Comparison of ENCODE assay signal across 2 cellular contexts in genomic region chr12:121536058-121536928, GRCh38.
TF ChIP-seq lines count a peak whose summit lies in the region.

No MANE protein-coding gene starts in this region.

TF ChIP-seq in HEK293, 187 proteins besides CTCF, POLR2A, EP300 and RAD21 (continued from another document and continues in another):
- TF ChIP-seq ZNF704 (tag by site-specific recombination; IDR thresholded peaks at IDR 0.05) (no peak), ZNF664 (tag by site-specific recombination; IDR thresholded peaks at IDR 0.05) (no peak), ZBTB6 (tag by site-specific recombination; IDR thresholded peaks at IDR 0.05) (no peak), PRDM1 (tag by site-specific recombination; IDR thresholded peaks at IDR 0.05) (no peak), ZNF513 (tag by site-specific recombination; IDR thresholded peaks at IDR 0.05) (no peak), GLI4 (tag by site-specific recombination; IDR thresholded peaks at IDR 0.05) (no peak), FEZF1 (tag by site-specific recombination; IDR thresholded peaks at IDR 0.05) (no peak), ZSCAN16 (tag by site-specific recombination; IDR thresholded peaks at IDR 0.05) (no peak), SP7 (tag by site-specific recombination; IDR thresholded peaks at IDR 0.05) (peak; percentile 42; the same call in 1 of the 2 replicates), ZNF645 (tag by site-specific recombination; IDR thresholded peaks at IDR 0.05) (no peak), ZNF391 (tag by site-specific recombination; IDR thresholded peaks at IDR 0.05; ENCODE audit: borderline replicate concordance, low read depth) (no peak), REST (tag by site-specific recombination; IDR thresholded peaks at IDR 0.05) (no peak), ZBTB10 (tag by site-specific recombination; IDR thresholded peaks at IDR 0.05) (no peak)

TF ChIP-seq in GM12878, 131 proteins besides CTCF, POLR2A, EP300 and RAD21 (continued from another document and continues in another):
- TF ChIP-seq E2F8 (IDR thresholded peaks at IDR 0.05; ENCODE audit: low read depth, partially characterized antibody) (no peak), ZNF622 (IDR thresholded peaks at IDR 0.05) (no peak), GATAD2B (conservative IDR thresholded peaks at IDR 0.05; ENCODE audit: low read depth) (no peak), NKRF (conservative IDR thresholded peaks at IDR 0.05) (peak; percentile 48; the same call in 1 of the 2 replicates), TARDBP (IDR thresholded peaks at IDR 0.05; ENCODE audit: borderline replicate concordance) (no peak), BRCA1 (IDR thresholded peaks at IDR 0.05; ENCODE audit: low read depth, low read length) (no peak), USF2 (IDR thresholded peaks at IDR 0.05; ENCODE audit: borderline replicate concordance, low read depth, low read length) (no peak), CEBPB (IDR thresholded peaks at IDR 0.05; ENCODE audit: borderline replicate concordance in 1 of 2, low read depth in 2 of 2, low read length in 2 of 2) (no peak), TCF12 (IDR thresholded peaks at IDR 0.05; ENCODE audit: low read depth, low read length) (0 out of 2 replicates have a peak, but pooled peaks have one; percentile 59), E4F1 (IDR thresholded peaks at IDR 0.05; ENCODE audit: borderline replicate concordance, partially characterized antibody) (peak; percentile 18), HDAC6 (IDR thresholded peaks at IDR 0.05; ENCODE audit: unreplicated experiment) (no peak), EGR1 (IDR thresholded peaks at IDR 0.05; ENCODE audit: borderline replicate concordance in 1 of 2, low read depth in 2 of 2, low read length in 2 of 2) (no peak), MEF2B (IDR thresholded peaks at IDR 0.05; ENCODE audit: partially characterized antibody, poor library complexity, severe bottlenecking) (peak; percentile 38), SMARCA5 (IDR thresholded peaks at IDR 0.05) (no peak; the same call in 1 of the 2 replicates), PBX3 (IDR thresholded peaks at IDR 0.05; ENCODE audit: insufficient replicate concordance, low read depth, low read length) (peak; percentile 86), PAX5 (IDR thresholded peaks at IDR 0.05; ENCODE audit: borderline replicate concordance, low read depth, low read length) (no peak), TAF1 (IDR thresholded peaks at IDR 0.05; ENCODE audit: borderline replicate concordance, low read depth, low read length) (no peak; the same call in 1 of the 2 replicates), TBL1XR1 (IDR thresholded peaks at IDR 0.05; ENCODE audit: low read depth, low read length) (no peak), SREBF2 (IDR thresholded peaks at IDR 0.05; ENCODE audit: low read length) (no peak), KDM1A (IDR thresholded peaks at IDR 0.05; ENCODE audit: borderline replicate concordance) (no peak), POU2F2 (IDR thresholded peaks at IDR 0.05; ENCODE audit: borderline replicate concordance, low read depth, low read length) (peak; percentile 43; the same call in 1 of the 3 replicates), ATF2 (IDR thresholded peaks at IDR 0.05; ENCODE audit: low read length) (no peak), KLF5 (IDR thresholded peaks at IDR 0.05; ENCODE audit: partially characterized antibody) (peak; percentile 36), CEBPZ (IDR thresholded peaks at IDR 0.05; ENCODE audit: low read depth, low read length) (no peak), HSF1 (IDR thresholded peaks at IDR 0.05; ENCODE audit: low read depth, low read length) (no peak), CBFB (IDR thresholded peaks at IDR 0.05; ENCODE audit: low read depth) (no peak), SMAD5 (IDR thresholded peaks at IDR 0.05; ENCODE audit: low read depth) (no peak), IRF4 (IDR thresholded peaks at IDR 0.05; ENCODE audit: low read depth, low read length) (0 out of 2 replicates have a peak, but pooled peaks have one; percentile 14), ESRRA (IDR thresholded peaks at IDR 0.05; ENCODE audit: low read length) (no peak; the same call in 1 of the 2 replicates), CREM (IDR thresholded peaks at IDR 0.05; ENCODE audit: low read depth) (no peak), ELK1 (IDR thresholded peaks at IDR 0.05; ENCODE audit: low read depth, low read length) (no peak), LARP7 (IDR thresholded peaks at IDR 0.05) (peak; percentile 23; the same call in 1 of the 2 replicates), MTA3 (IDR thresholded peaks at IDR 0.05; ENCODE audit: borderline replicate concordance, low read length) (no peak), PML (IDR thresholded peaks at IDR 0.05; ENCODE audit: low read length) (0 out of 2 replicates have a peak, but pooled peaks have one; percentile 2), FOS (IDR thresholded peaks at IDR 0.05; ENCODE audit: borderline replicate concordance, extremely low read depth, insufficient read length) (no peak), KAT2A (conservative IDR thresholded peaks at IDR 0.05; ENCODE audit: control insufficient read depth, low read depth, low read length) (no peak), SUPT20H (IDR thresholded peaks at IDR 0.05; ENCODE audit: borderline replicate concordance, control insufficient read depth, low read depth, low read length) (no peak)
